ENCODE assay signal across 1 cellular context in genomic region chr10:61280303-61280702, GRCh38.
A peak's percentile ranks its signal among the peaks of the same experiment; 100 is the strongest.
TF ChIP-seq lines count a peak whose summit lies in the region.

No MANE protein-coding gene starts in this region.

TF ChIP-seq in K562, 482 proteins besides CTCF, POLR2A, EP300 and RAD21 (continued from another document):
- no peak for TF ChIP-seq CHD7 (IDR thresholded peaks at IDR 0.05; ENCODE audit: low read depth, low read length)
- TF ChIP-seq NFE2 (IDR thresholded peaks at IDR 0.05; ENCODE audit: low read depth): peak; percentile 73
- TF ChIP-seq AFF4 (CRISPR knock-in tag; IDR thresholded peaks at IDR 0.05): no peak
- TF ChIP-seq MAFF (IDR thresholded peaks at IDR 0.05; ENCODE audit: low read length): peak; percentile 47; the same call in 1 of the 2 replicates
- TF ChIP-seq MCM3 (IDR thresholded peaks at IDR 0.05): no peak
- no peak for TF ChIP-seq KLF16 (IDR thresholded peaks at IDR 0.05)
- no peak for TF ChIP-seq CC2D1A (IDR thresholded peaks at IDR 0.05)
- no peak for TF ChIP-seq GATA2 (CRISPR knock-in tag; IDR thresholded peaks at IDR 0.05)
- TF ChIP-seq CREM (IDR thresholded peaks at IDR 0.05; ENCODE audit: low read depth): no peak
- peak; percentile 93 for TF ChIP-seq MAFG (tag; conservative IDR thresholded peaks at IDR 0.05)
- TF ChIP-seq RFX1 (IDR thresholded peaks at IDR 0.05): no peak
- peak; percentile 86 for TF ChIP-seq MEIS2 (IDR thresholded peaks at IDR 0.05; ENCODE audit: partially characterized antibody)
- no peak for TF ChIP-seq RBM34 (IDR thresholded peaks at IDR 0.05; ENCODE audit: borderline replicate concordance, insufficient read depth, low read length)
- peak; percentile 20 for TF ChIP-seq RBM25 (IDR thresholded peaks at IDR 0.05; ENCODE audit: low read depth, low read length, severe bottlenecking)
- TF ChIP-seq PKNOX1 (IDR thresholded peaks at IDR 0.05): no peak
- no peak for TF ChIP-seq ZC3H11A (IDR thresholded peaks at IDR 0.05; ENCODE audit: low read depth, low read length)
